In genomic region chr10:131818510-131819234, GRCh38 we compare ENCODE assay signal across 17 cellular contexts.
DNase-seq lines count a peak whose midpoint lies in the region; ATAC-seq and TF ChIP-seq lines count a peak whose summit lies in the region.
"Had no signal": no experiment of that assay in that cellular context is flagged by ENCODE, and none has a peak within 500 bp of the region (broad histone marks: within the 10 kb centered on the region; RNA-seq: fewer than 3 reads in every experiment).

No MANE protein-coding gene starts in this region.

- peaks cover 19% of the 10 kb centered on the region for H3K4me1 Mint-ChIP-seq in WTC11
- peaks cover 75% of the 10 kb centered on the region for H3K4me1 Mint-ChIP-seq in nephron progenitor cell
- H3K4me1 Mint-ChIP-seq: CD8-positive, alpha-beta memory T cell had no signal

- no peaks in the 10 kb centered on the region for H3K36me3 Mint-ChIP-seq in WTC11
- H3K36me3 Mint-ChIP-seq in nephron progenitor cell (ENCODE audit: low read depth) = no peaks in the 10 kb centered on the region
- H3K36me3 Mint-ChIP-seq: activated naive CD4-positive, alpha-beta T cell treated with anti-CD3 and anti-CD28 coated beads, Interleukin-2, amount 50 U/mL, for 72 hours; CD8-positive, alpha-beta memory T cell had no signal

- H3K27ac Mint-ChIP-seq in WTC11 (peak overlapping the region; percentile 57; the same call in 1 of the 2 replicates), nephron progenitor cell (peak overlapping the region; percentile 42)
- H3K27ac Mint-ChIP-seq: activated naive CD4-positive, alpha-beta T cell treated with anti-CD3 and anti-CD28 coated beads, Interleukin-2, amount 50 U/mL, for 72 hours; activated T-helper 1 cell treated with anti-CD3 and anti-CD28 coated beads, Interleukin-12 subunit alpha, Interleukin-12 subunit beta, Interleukin-2, Interleukin-4 antibody, amounts not matched to agents 30 ng/mL and 10 ng/mL and 1 ng/mL, durations not matched to agents 14 hours and 24 hours and 36 hours; CD8-positive, alpha-beta memory T cell; effector memory CD8-positive, alpha-beta T cell had no signal

- no peaks in the 10 kb centered on the region for H3K27me3 Mint-ChIP-seq in WTC11 (ENCODE audit: low read depth)
- H3K27me3 Mint-ChIP-seq in nephron progenitor cell (ENCODE audit: low read depth, poor library complexity) = peaks cover 22% of the 10 kb centered on the region

- peak; percentile 1 for DNase-seq in D341Med (ENCODE audit: low spot score)
- DNase-seq in ELF-1 (ENCODE audit: low read depth, low spot score) = peak; percentile 56
- DNase-seq in WTC11 (ENCODE audit: low spot score) = peak; percentile 8
- no peak for DNase-seq in nephron progenitor cell
- no peak for DNase-seq in NCI-H1694 treated with DMSO at 0.1 percent for 48 hours (lab: John Stamatoyannopoulos, UW)
- no peak for DNase-seq in RKO (ENCODE audit: low spot score)
- DNase-seq: CD8-positive, alpha-beta memory T cell; effector memory CD8-positive, alpha-beta T cell; NCI-H1436; stimulated activated CD4-positive, alpha-beta T cell treated with anti-CD3 and anti-CD28 coated beads, Interleukin-4, amount 100 ng/mL, for 24 hours had no signal

- no peak for TF ChIP-seq CTCF in WTC11 (IDR thresholded peaks at IDR 0.05)
- no peak for TF ChIP-seq CTCF in nephron progenitor cell (IDR thresholded peaks at IDR 0.05)

- ATAC-seq in WTC11 (no peak), HG02938 (IDR thresholded peaks at IDR 0.05; ENCODE audit: unreplicated experiment) (no peak)
- ATAC-seq: activated CD4-positive, CD25-positive, alpha-beta regulatory T cell treated with anti-CD3 and anti-CD28 coated beads, Interleukin-2, amount 50 U/mL, for 24 hours; activated naive CD4-positive, alpha-beta T cell treated with anti-CD3 and anti-CD28 coated beads, Interleukin-2, amount 50 U/mL, for 72 hours; effector memory CD8-positive, alpha-beta T cell; left lung; mucosa of descending colon had no signal

- CTCF ChIA-PET in WTC11 (lab: Charles Lee) = no interaction called here

- H3K4me3 Mint-ChIP-seq in WTC11 (no peak overlapping the region), nephron progenitor cell (no peak overlapping the region)
- H3K4me3 Mint-ChIP-seq: activated T-helper 1 cell treated with anti-CD3 and anti-CD28 coated beads, Interleukin-12 subunit alpha, Interleukin-12 subunit beta, Interleukin-2, Interleukin-4 antibody, amounts not matched to agents 30 ng/mL and 10 ng/mL and 1 ng/mL, durations not matched to agents 14 hours and 24 hours and 36 hours; CD8-positive, alpha-beta memory T cell; effector memory CD8-positive, alpha-beta T cell; neural crest cell had no signal

- POLR2A ChIA-PET in WTC11 (lab: Charles Lee) = no interaction called here

- H3K9me3 Mint-ChIP-seq in WTC11 (no peaks in the 10 kb centered on the region), nephron progenitor cell (no peaks in the 10 kb centered on the region)
- H3K9me3 Mint-ChIP-seq: activated naive CD4-positive, alpha-beta T cell treated with anti-CD3 and anti-CD28 coated beads, Interleukin-2, amount 50 U/mL, for 72 hours; activated T-helper 1 cell treated with anti-CD3 and anti-CD28 coated beads, Interleukin-12 subunit alpha, Interleukin-12 subunit beta, Interleukin-2, Interleukin-4 antibody, amounts not matched to agents 30 ng/mL and 10 ng/mL and 1 ng/mL, durations not matched to agents 14 hours and 24 hours and 36 hours; CD8-positive, alpha-beta memory T cell; effector memory CD8-positive, alpha-beta T cell; neural crest cell had no signal

TF ChIP-seq in WTC11, 78 proteins besides CTCF, POLR2A, EP300 and RAD21:
- TF ChIP-seq NR1H2 (CRISPR knock-in tag; IDR thresholded peaks at IDR 0.05) (no peak), E2F4 (CRISPR knock-in tag; IDR thresholded peaks at IDR 0.05; ENCODE audit: borderline replicate concordance, low read depth) (no peak), ZNF219 (CRISPR knock-in tag; IDR thresholded peaks at IDR 0.05; ENCODE audit: borderline replicate concordance) (no peak), TCF7 (CRISPR knock-in tag; IDR thresholded peaks at IDR 0.05; ENCODE audit: low read depth) (no peak), CDX4 (CRISPR knock-in tag; IDR thresholded peaks at IDR 0.05; ENCODE audit: borderline replicate concordance) (no peak), ATF3 (CRISPR knock-in tag; conservative IDR thresholded peaks at IDR 0.05) (no peak), MLX (CRISPR knock-in tag; IDR thresholded peaks at IDR 0.05) (no peak), SMAD3 (CRISPR knock-in tag; IDR thresholded peaks at IDR 0.05; ENCODE audit: borderline replicate concordance) (no peak), JAZF1 (CRISPR knock-in tag; IDR thresholded peaks at IDR 0.05) (no peak), SMAD4 (CRISPR knock-in tag; IDR thresholded peaks at IDR 0.05) (no peak)

Comparison
In these comparisons a context has a peak if more than half of its experiments do, and no peak if none do; other contexts are left out.
1. DNase-seq: peak in D341Med (single experiment), ELF-1 (single experiment) and WTC11 (single experiment); none in nephron progenitor cell (single experiment), NCI-H1694 treated with DMSO at 0.1 percent for 48 hours (single experiment) and RKO (single experiment).